Comparison of ENCODE assay signal across 1 cellular context in genomic region chr10:15196335-15196834, GRCh38.
TF ChIP-seq lines count a peak whose summit lies in the region.

No MANE protein-coding gene starts in this region.

TF ChIP-seq in K562, 482 proteins besides CTCF, POLR2A, EP300 and RAD21 (continued from another document):
- TF ChIP-seq CHD7 (IDR thresholded peaks at IDR 0.05; ENCODE audit: low read depth, low read length): no peak
- TF ChIP-seq ATF1 (CRISPR knock-in tag; IDR thresholded peaks at IDR 0.05): no peak
- peak; percentile 80 for TF ChIP-seq ATF1 (tag; IDR thresholded peaks at IDR 0.05)
- no peak for TF ChIP-seq ZNF431 (CRISPR knock-in tag; IDR thresholded peaks at IDR 0.05)
- no peak for TF ChIP-seq SRSF7 (optimal IDR thresholded peaks at IDR 0.05; ENCODE audit: low read depth, low read length)
- TF ChIP-seq OTX1 (CRISPR knock-in tag; IDR thresholded peaks at IDR 0.05): no peak
- TF ChIP-seq ZNF316 (IDR thresholded peaks at IDR 0.05): 0 out of 2 replicates have a peak, but pooled peaks have one; percentile 3
- no peak for TF ChIP-seq GTF2F1 (IDR thresholded peaks at IDR 0.05; ENCODE audit: low read depth, low read length)
- TF ChIP-seq KDM2B (CRISPR knock-in tag; IDR thresholded peaks at IDR 0.05): no peak
- no peak for TF ChIP-seq MXD1 (CRISPR knock-in tag; IDR thresholded peaks at IDR 0.05; ENCODE audit: borderline replicate concordance, poor library complexity, severe bottlenecking)
- TF ChIP-seq HIVEP1 (CRISPR knock-in tag; IDR thresholded peaks at IDR 0.05): no peak
- peak; percentile 18; the same call in 1 of the 2 replicates for TF ChIP-seq ELF1 (tag; IDR thresholded peaks at IDR 0.05)
